11 cellular contexts compared by ENCODE assay signal in genomic region chr10:61744469-61744868, GRCh38.
DNase-seq lines count a peak whose midpoint lies in the region; ATAC-seq, FAIRE-seq and TF ChIP-seq lines count a peak whose summit lies in the region.
"Had no signal": no experiment of that assay in that cellular context is flagged by ENCODE, and none has a peak within 500 bp of the region (broad histone marks: within the 10 kb centered on the region; RNA-seq: fewer than 3 reads in every experiment).

No MANE protein-coding gene starts in this region.

- RAD21 ChIA-PET in HCT116 (lab: Charles Lee; ENCODE audit: low non-redundant PET in 1 of 2, low total read pairs in 2 of 2, uncharacterized antibody in 2 of 2, unreplicated experiment in 2 of 2), result no interaction called here

- CTCF ChIA-PET in HCT116 (lab: Charles Lee), result no interaction called here

- H3K27me3 ChIP-seq in HCT116 (ENCODE audit: insufficient read depth, low read length) (no peaks in the 10 kb centered on the region), SU-DHL-6 (ENCODE audit: low read length) (no peaks in the 10 kb centered on the region), keratinocyte (ENCODE audit: control insufficient read depth, extremely low read depth, insufficient read depth, low read length) (no peaks in the 10 kb centered on the region)

- H3F3A ChIP-seq in SU-DHL-6 (ENCODE audit: insufficient read depth), result no peaks in the 10 kb centered on the region

- H3K9me3 ChIP-seq in HCT116 (ENCODE audit: control insufficient read depth in 1 of 2, insufficient read depth in 1 of 2, low read depth in 1 of 2, low read length in 2 of 2), result no peaks in the 10 kb centered on the region
- H3K9me3 ChIP-seq in SU-DHL-6 (ENCODE audit: insufficient read depth, low read length), result no peaks in the 10 kb centered on the region
- H3K9me3 ChIP-seq in keratinocyte (ENCODE audit: control insufficient read depth, low read depth, low read length), result no peaks in the 10 kb centered on the region

- no peaks in the 10 kb centered on the region for H3K9me1 ChIP-seq in keratinocyte (ENCODE audit: control insufficient read depth, extremely low read depth, insufficient read depth, low read length)

- intact Hi-C loops in HCT116 (cut with micrococcal nuclease) (no loop called here), Right ventricle myocardium superior (cut with DNase I) (no loop called here)

- H2AFZ ChIP-seq in HCT116 (ENCODE audit: low read depth, low read length, poor library complexity, severe bottlenecking) (no peak overlapping the region), SU-DHL-6 (ENCODE audit: low read depth, low read length, severe bottlenecking) (no peak overlapping the region), keratinocyte (ENCODE audit: control insufficient read depth, low read length) (no peak overlapping the region)

- H3K4me1 ChIP-seq in HCT116 (ENCODE audit: control insufficient read depth in 1 of 2, insufficient read depth in 2 of 2, low read length in 2 of 2) (no peaks in the 10 kb centered on the region), keratinocyte (ENCODE audit: control insufficient read depth, extremely low read depth, insufficient read depth, low read length) (peaks cover 3% of the 10 kb centered on the region)

- no peak for TF ChIP-seq POLR2A in HCT116 (IDR thresholded peaks at IDR 0.05; ENCODE audit: borderline replicate concordance, extremely low read depth, insufficient read depth, insufficient read length)

- TF ChIP-seq RAD21 in HCT116 (IDR thresholded peaks at IDR 0.05; ENCODE audit: low read depth), result peak; percentile 19; the same call in 1 of the 2 replicates

- H4K20me1 ChIP-seq in HCT116 (ENCODE audit: insufficient read depth) (no peaks in the 10 kb centered on the region), SU-DHL-6 (ENCODE audit: low read depth, low read length) (no peaks in the 10 kb centered on the region), keratinocyte (ENCODE audit: control insufficient read depth, extremely low read depth, insufficient read depth, low read length) (no peaks in the 10 kb centered on the region)

- FAIRE-seq in keratinocyte (lab: Jason Lieb, UNC), result no peak

- H3K9me2 ChIP-seq in HCT116 (ENCODE audit: insufficient read depth), result no peaks in the 10 kb centered on the region
- no peaks in the 10 kb centered on the region for H3K9me2 ChIP-seq in SU-DHL-6 (replicated peaks; ENCODE audit: insufficient read depth, low read length)

- H3K79me2 ChIP-seq in HCT116 (ENCODE audit: insufficient read depth, low read length), result no peaks in the 10 kb centered on the region
- H3K79me2 ChIP-seq in SU-DHL-6 (ENCODE audit: insufficient read depth, low read length), result no peaks in the 10 kb centered on the region
- H3K79me2 ChIP-seq in keratinocyte (ENCODE audit: control insufficient read depth, insufficient read depth, low read length), result no peaks in the 10 kb centered on the region

- no peak overlapping the region for H3K9ac ChIP-seq in HCT116 (ENCODE audit: low read length)
- H3K9ac ChIP-seq in SU-DHL-6 (ENCODE audit: low read length), result no peak overlapping the region
- no peak overlapping the region for H3K9ac ChIP-seq in keratinocyte (ENCODE audit: control insufficient read depth, extremely low read depth, insufficient read depth, low read length)

- H3K36me3 ChIP-seq in HCT116 (ENCODE audit: control insufficient read depth in 1 of 2, insufficient read depth in 2 of 2, low read length in 2 of 2) (no peaks in the 10 kb centered on the region), SU-DHL-6 (ENCODE audit: low read length) (no peaks in the 10 kb centered on the region), keratinocyte (ENCODE audit: control insufficient read depth in 2 of 2, extremely low read depth in 1 of 2, insufficient read depth in 2 of 2, low read length in 2 of 2) (no peaks in the 10 kb centered on the region)

- no TSS peak for BruUV-seq in HCT116 (replicated peaks; lab: Mats Ljungman, UMichigan)

- H3K27ac ChIP-seq in HCT116 (ENCODE audit: low read depth, low read length), result no peak overlapping the region
- no peak overlapping the region for H3K27ac ChIP-seq in SU-DHL-6 (ENCODE audit: low read depth, low read length)
- H3K27ac ChIP-seq in keratinocyte (ENCODE audit: control insufficient read depth, insufficient read depth, low read length), result no peak overlapping the region

- H3K4me3 ChIP-seq in HCT116 (replicated peaks in 1 of 2; ENCODE audit: low read depth in 1 of 2, low read length in 2 of 2) (no peak overlapping the region), SU-DHL-6 (ENCODE audit: insufficient read depth, low read length, poor library complexity, severe bottlenecking) (no peak overlapping the region), keratinocyte (ENCODE audit: control insufficient read depth in 2 of 3, extremely low read depth in 1 of 3, insufficient read depth in 2 of 3, low read depth in 1 of 3, low read length in 3 of 3) (no peak overlapping the region)

- POLR2A ChIA-PET in HCT116 (lab: Charles Lee), result no interaction called here

- peak; percentile 52 for DNase-seq in NCI-H82 (lab: John Stamatoyannopoulos, UW)
- DNase-seq in NCI-H82 treated with DMSO at 0.1 percent for 48 hours (lab: John Stamatoyannopoulos, UW; ENCODE audit: unreplicated experiment), result no peak
- DNase-seq in HCT116 (ENCODE audit: low read depth, low spot score), result no peak
- DNase-seq in keratinocyte (ENCODE audit: low read depth, low spot score), result no peak
- no peak for DNase-seq in Right ventricle myocardium superior
- no peak for DNase-seq in NCI-H1930 (lab: John Stamatoyannopoulos, UW)
- DNase-seq in NCI-H524 (lab: John Stamatoyannopoulos, UW), result no peak
- DNase-seq: activated B cell treated with CpG ODN at 0.5 μM for 24 hours; effector CD8-positive, alpha-beta T cell; naive thymus-derived CD4-positive, alpha-beta T cell had no signal

- ATAC-seq in HCT116 (no peak), Right ventricle myocardium superior (ENCODE audit: poor library complexity) (no peak)
- ATAC-seq: naive thymus-derived CD4-positive, alpha-beta T cell had no signal

- dilution Hi-C loops in keratinocyte (cut with MboI; ENCODE audit: extremely low pct_ligation_motif_present, low sequenced_read_pairs), result no loop called here

- H3K4me2 ChIP-seq in HCT116 (ENCODE audit: low read length) (no peak overlapping the region), SU-DHL-6 (ENCODE audit: low read depth, low read length, poor library complexity, severe bottlenecking) (no peak overlapping the region), keratinocyte (ENCODE audit: control insufficient read depth, extremely low read depth, insufficient read depth, low read depth, low read length) (no peak overlapping the region)

- TF ChIP-seq CTCF in HCT116 (IDR thresholded peaks at IDR 0.05 in 2 of 3, conservative IDR thresholded peaks at IDR 0.05 in 1 of 3; ENCODE audit: borderline replicate concordance in 1 of 3, insufficient read depth in 1 of 3, low read depth in 2 of 3, low read length in 2 of 3) (peak in 2 of 3 experiments; percentile 59 to 60; a peak in 4 of 6 replicates), SU-DHL-6 (IDR thresholded peaks at IDR 0.05; ENCODE audit: insufficient read depth, low read length, poor library complexity, severe bottlenecking) (peak; percentile 43), keratinocyte (optimal IDR thresholded peaks at IDR 0.05 in 1 of 3, IDR thresholded peaks at IDR 0.05 in 1 of 3, conservative IDR thresholded peaks at IDR 0.05 in 1 of 3; ENCODE audit: extremely low read depth in 1 of 3, insufficient read depth in 2 of 3, low read length in 3 of 3) (peak; percentile 22 to 46 (median 45))

TF ChIP-seq in HCT116, 20 proteins besides CTCF, POLR2A, EP300 and RAD21:
- TF ChIP-seq SP1 (IDR thresholded peaks at IDR 0.05; ENCODE audit: low read depth) (no peak), EZH2phosphoT487 (IDR thresholded peaks at IDR 0.05; ENCODE audit: borderline replicate concordance) (no peak), JUND (IDR thresholded peaks at IDR 0.05) (no peak), ELF1 (IDR thresholded peaks at IDR 0.05; ENCODE audit: borderline replicate concordance, low read depth) (no peak), CBX3 (IDR thresholded peaks at IDR 0.05; ENCODE audit: low read depth) (no peak), POLR2AphosphoS5 (IDR thresholded peaks at IDR 0.05; ENCODE audit: low read depth, low read length) (no peak), YY1 (IDR thresholded peaks at IDR 0.05; ENCODE audit: extremely low read depth, insufficient replicate concordance, low read depth, low read length) (no peak), ZNF274 (IDR thresholded peaks at IDR 0.05; ENCODE audit: low read depth, low read length) (no peak), TCF7L2 (IDR thresholded peaks at IDR 0.05; ENCODE audit: borderline replicate concordance, extremely low read depth, insufficient read depth, insufficient read length) (no peak), SIN3A (IDR thresholded peaks at IDR 0.05; ENCODE audit: low read depth) (no peak), FOSL1 (IDR thresholded peaks at IDR 0.05; ENCODE audit: low read depth) (no peak), CEBPB (IDR thresholded peaks at IDR 0.05; ENCODE audit: low read depth) (no peak), MAX (IDR thresholded peaks at IDR 0.05) (no peak), ATF3 (IDR thresholded peaks at IDR 0.05) (no peak), EGR1 (IDR thresholded peaks at IDR 0.05; ENCODE audit: low read depth) (no peak)
- TF ChIP-seq, protein P1, sequence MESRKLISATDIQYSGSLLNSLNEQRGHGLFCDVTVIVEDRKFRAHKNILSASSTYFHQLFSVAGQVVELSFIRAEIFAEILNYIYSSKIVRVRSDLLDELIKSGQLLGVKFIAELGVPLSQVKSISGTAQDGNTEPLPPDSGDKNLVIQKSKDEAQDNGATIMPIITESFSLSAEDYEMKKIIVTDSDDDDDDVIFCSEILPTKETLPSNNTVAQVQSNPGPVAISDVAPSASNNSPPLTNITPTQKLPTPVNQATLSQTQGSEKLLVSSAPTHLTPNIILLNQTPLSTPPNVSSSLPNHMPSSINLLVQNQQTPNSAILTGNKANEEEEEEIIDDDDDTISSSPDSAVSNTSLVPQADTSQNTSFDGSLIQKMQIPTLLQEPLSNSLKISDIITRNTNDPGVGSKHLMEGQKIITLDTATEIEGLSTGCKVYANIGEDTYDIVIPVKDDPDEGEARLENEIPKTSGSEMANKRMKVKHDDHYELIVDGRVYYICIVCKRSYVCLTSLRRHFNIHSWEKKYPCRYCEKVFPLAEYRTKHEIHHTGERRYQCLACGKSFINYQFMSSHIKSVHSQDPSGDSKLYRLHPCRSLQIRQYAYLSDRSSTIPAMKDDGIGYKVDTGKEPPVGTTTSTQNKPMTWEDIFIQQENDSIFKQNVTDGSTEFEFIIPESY (IDR thresholded peaks at IDR 0.05; ENCODE audit: extremely low read depth, insufficient replicate concordance, low read length), result no peak
